2 cellular contexts compared by ENCODE assay signal in the genomic region with DNA sequence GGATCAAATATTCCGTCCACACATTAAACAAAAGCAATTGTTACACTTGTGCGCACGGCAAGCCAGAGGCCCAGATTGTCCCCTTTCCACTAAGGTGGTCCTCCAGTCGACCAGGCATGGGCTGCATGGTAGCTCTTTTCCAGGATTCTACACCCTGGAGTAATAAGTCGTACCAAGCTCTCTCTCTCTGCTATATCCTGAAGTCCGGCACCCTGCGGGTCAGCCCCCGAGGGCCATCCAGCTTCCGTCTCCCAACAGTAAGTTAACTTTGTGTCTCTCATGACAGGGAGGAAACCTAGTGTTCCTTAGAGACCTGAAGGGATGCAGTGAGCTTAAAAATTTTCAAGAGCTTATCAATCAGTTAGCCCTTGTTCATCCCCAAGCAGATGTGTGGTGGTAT.
DNase-seq lines count a peak whose midpoint lies in the region; ATAC-seq and TF ChIP-seq lines count a peak whose summit lies in the region.
"Not testable (repeated sequence)": the region's sequence is repeated elsewhere in the genome, so short reads cannot be mapped to it uniquely, and the experiment has no call there.

No MANE protein-coding gene starts in this region.

- not testable (repeated sequence) for TF ChIP-seq POLR2A in esophagus muscularis mucosa (IDR thresholded peaks at IDR 0.05; ENCODE audit: low read depth)

- DNase-seq in PC-3: not testable (repeated sequence)
- peak; percentile 62 for DNase-seq in esophagus muscularis mucosa (ENCODE audit: extremely low spot score)

- CTCF ChIA-PET in PC-3 (lab: Charles Lee): not testable (repeated sequence)

- not testable (repeated sequence) for H3K79me2 ChIP-seq in PC-3 (ENCODE audit: low read length)

- H3K4me2 ChIP-seq in PC-3 (ENCODE audit: low read length): peak overlapping the region; percentile 86

- peaks cover 17% of the 10 kb centered on the region for H3K4me1 ChIP-seq in PC-3 (ENCODE audit: insufficient read depth, low read length)
- not testable (repeated sequence) for H3K4me1 ChIP-seq in esophagus muscularis mucosa

- WGBS in esophagus muscularis mucosa: 92% methylated on average over 9 of the region's 9 CpGs

- peak overlapping the region; percentile 86; the same call in 1 of the 2 replicates for H2AFZ ChIP-seq in PC-3 (ENCODE audit: low read length)

- not testable (repeated sequence) for H3F3A ChIP-seq in PC-3 (ENCODE audit: low read length, unreplicated experiment)

- not testable (repeated sequence) for H3K9me2 ChIP-seq in PC-3 (replicated peaks; ENCODE audit: low read length)

- not testable (repeated sequence) for H3K36me3 ChIP-seq in PC-3 (ENCODE audit: low read depth, low read length); esophagus muscularis mucosa

- H4K20me1 ChIP-seq in PC-3 (ENCODE audit: low read length): not testable (repeated sequence)

- POLR2A ChIA-PET in PC-3 (lab: Charles Lee; ENCODE audit: unreplicated experiment): not testable (repeated sequence)

- BruUV-seq in PC-3 (replicated peaks; lab: Mats Ljungman, UMichigan): not testable (repeated sequence)

- H3K9me3 ChIP-seq in PC-3 (ENCODE audit: low read length); esophagus muscularis mucosa: not testable (repeated sequence)

- ATAC-seq in PC-3: not testable (repeated sequence)

- not testable (repeated sequence) for H3K27me3 ChIP-seq in PC-3 (ENCODE audit: low read length); esophagus muscularis mucosa

- not testable (repeated sequence) for TF ChIP-seq CTCF in PC-3 (conservative IDR thresholded peaks at IDR 0.05; ENCODE audit: low read depth, low read length); esophagus muscularis mucosa (IDR thresholded peaks at IDR 0.05)

- not testable (repeated sequence) for TF ChIP-seq EP300 in esophagus muscularis mucosa (IDR thresholded peaks at IDR 0.05)

- H3K27ac ChIP-seq in PC-3 (ENCODE audit: low read length): peak overlapping the region; percentile 82; the same call in 1 of the 2 replicates
- H3K27ac ChIP-seq in esophagus muscularis mucosa (replicated peaks in 1 of 4): not testable (repeated sequence)

- not testable (repeated sequence) for H3K4me3 ChIP-seq in PC-3 (ENCODE audit: low read length); esophagus muscularis mucosa

- not testable (repeated sequence) for H3K9ac ChIP-seq in PC-3 (ENCODE audit: low read length)

- intact Hi-C loops in PC-3 (cut with micrococcal nuclease); esophagus muscularis mucosa (cut with DNase I): not testable (repeated sequence)
